In genomic region chr3:126358038-126358815, GRCh38 we compare ENCODE assay signal across 9 cellular contexts. TPM values are rescaled to one million over a fixed set of nuclear protein-coding genes. Genes with fewer than 3 reads are reported as not detected.
A peak's percentile ranks its signal among the peaks of the same experiment; 100 is the strongest.
DNase-seq lines count a peak whose midpoint lies in the region; ATAC-seq and TF ChIP-seq lines count a peak whose summit lies in the region.
"Had no signal": no experiment of that assay in that cellular context is flagged by ENCODE, and none has a peak within 500 bp of the region (broad histone marks: within the 10 kb centered on the region; RNA-seq: fewer than 3 reads in every experiment).

No MANE protein-coding gene starts in this region.

- peak; percentile 81 for DNase-seq in H9
- DNase-seq in NT2/D1 (ENCODE audit: low read depth, low spot score), result peak; percentile 20
- DNase-seq in endodermal cell, result peak; percentile 91
- no peak for DNase-seq in GF-D8 (lab: John Stamatoyannopoulos, UW)

- no peaks in the 10 kb centered on the region for H3K79me2 ChIP-seq in H9 (ENCODE audit: insufficient read depth, low read length)

- no peak overlapping the region for H3K18ac ChIP-seq in H9 (ENCODE audit: insufficient read length, low read depth, low read length)

- no peak overlapping the region for H2BK20ac ChIP-seq in H9 (ENCODE audit: low read depth, low read length, poor library complexity, severe bottlenecking)

- H3K14ac ChIP-seq in H9 (ENCODE audit: insufficient read depth, low read length), result no peak overlapping the region

- peaks cover 4% of the 10 kb centered on the region; the same call in 1 of the 2 replicates for H3K4me1 ChIP-seq in H9 (ENCODE audit: insufficient read depth, low read length)
- peaks cover 19% of the 10 kb centered on the region for H3K4me1 ChIP-seq in NT2/D1 (ENCODE audit: insufficient read depth, insufficient read length)
- H3K4me1 ChIP-seq in endodermal cell (ENCODE audit: control insufficient read depth, insufficient read depth, low read length), result peaks cover 8% of the 10 kb centered on the region
- peaks cover 21% of the 10 kb centered on the region for H3K4me1 ChIP-seq in neuron (ENCODE audit: insufficient read depth, low read length)

- H4K91ac ChIP-seq in H9 (ENCODE audit: insufficient read length, low read depth, low read length), result no peak overlapping the region

- H3K27me3 Mint-ChIP-seq in H9 (ENCODE audit: low read depth) (peaks cover 31% of the 10 kb centered on the region), endodermal cell (ENCODE audit: insufficient read depth) (peaks cover 14% of the 10 kb centered on the region)

- H3K9me3 ChIP-seq in H9 (ENCODE audit: control insufficient read depth, low read depth, low read length) (no peaks in the 10 kb centered on the region), NT2/D1 (ENCODE audit: insufficient read depth, low read length) (peaks cover 11% of the 10 kb centered on the region), endodermal cell (ENCODE audit: control insufficient read depth, low read length) (no peaks in the 10 kb centered on the region), neuron (ENCODE audit: low read length) (peaks cover 4% of the 10 kb centered on the region)

- ATAC-seq in GM19467 (IDR thresholded peaks at IDR 0.05; ENCODE audit: unreplicated experiment) (no peak), HG03039 (IDR thresholded peaks at IDR 0.05; ENCODE audit: unreplicated experiment) (no peak), HG02588 (IDR thresholded peaks at IDR 0.05; ENCODE audit: unreplicated experiment) (no peak)

- H3K23me2 ChIP-seq in H9 (ENCODE audit: insufficient read length, low read depth, low read length, poor library complexity, severe bottlenecking), result peaks cover 10% of the 10 kb centered on the region

- no peak overlapping the region for H2BK120ac ChIP-seq in H9 (ENCODE audit: low read depth, low read length, poor library complexity, severe bottlenecking)

- H3K27me3 ChIP-seq in H9 (ENCODE audit: insufficient read depth, low read length), result no peaks in the 10 kb centered on the region; the same call in 1 of the 2 replicates
- H3K27me3 ChIP-seq in NT2/D1 (ENCODE audit: insufficient read depth, insufficient read length), result peaks cover 27% of the 10 kb centered on the region
- peaks cover 8% of the 10 kb centered on the region for H3K27me3 ChIP-seq in endodermal cell (ENCODE audit: control insufficient read depth, insufficient read depth, low read length, poor library complexity, severe bottlenecking)
- peaks cover 27% of the 10 kb centered on the region for H3K27me3 ChIP-seq in neuron (ENCODE audit: insufficient read depth, low read length)

- H3K4me3 Mint-ChIP-seq in H9 (peak overlapping the region; percentile 71 to 84), endodermal cell (peak overlapping the region; percentile 81)

- H3K9me3 Mint-ChIP-seq in H9 (no peaks in the 10 kb centered on the region), endodermal cell (no peaks in the 10 kb centered on the region)

- H3K4ac ChIP-seq in H9 (ENCODE audit: low read depth, low read length), result no peak overlapping the region

- peaks cover 32 to 39% of the 10 kb centered on the region in 2 experiments for H3K4me1 Mint-ChIP-seq in H9
- H3K4me1 Mint-ChIP-seq in endodermal cell, result peaks cover 20% of the 10 kb centered on the region

- TF ChIP-seq CTCF in H9 (conservative IDR thresholded peaks at IDR 0.05) (no peak), endodermal cell (conservative IDR thresholded peaks at IDR 0.05) (no peak)

- H4K20me1 ChIP-seq in H9 (ENCODE audit: control insufficient read depth, insufficient read depth, insufficient read length), result no peaks in the 10 kb centered on the region

- no peak overlapping the region for H3T11ph ChIP-seq in H9 (ENCODE audit: low read length)

- H3K23ac ChIP-seq in H9 (ENCODE audit: insufficient read length, low read depth, low read length), result no peak overlapping the region

- H3K4me2 ChIP-seq in H9 (ENCODE audit: insufficient read depth, insufficient read length, low read length), result peak overlapping the region; percentile 79

- H3K36me3 Mint-ChIP-seq in H9 (ENCODE audit: insufficient read depth in 1 of 3, low read depth in 3 of 3) (no peaks in the 10 kb centered on the region), endodermal cell (ENCODE audit: low read depth) (no peaks in the 10 kb centered on the region)

- H2BK15ac ChIP-seq in H9 (ENCODE audit: low read depth, low read length), result no peak overlapping the region

- H3K4me3 ChIP-seq in NT2/D1 (ENCODE audit: insufficient read length, low read depth) (peak overlapping the region; percentile 66), endodermal cell (ENCODE audit: low read length) (peak overlapping the region; percentile 83), neuron (ENCODE audit: low read length) (peak overlapping the region; percentile 59)

- no peak overlapping the region for H2BK5ac ChIP-seq in H9 (ENCODE audit: insufficient read length, low read length)

- H3K27ac ChIP-seq in H9 (ENCODE audit: insufficient read length, low read depth, low read length), result no peak overlapping the region
- H3K27ac ChIP-seq in endodermal cell (ENCODE audit: low read depth, low read length), result no peak overlapping the region

- no peak overlapping the region for H2BK12ac ChIP-seq in H9 (ENCODE audit: insufficient read length, low read depth, low read length)

- H3K9ac ChIP-seq in H9 (ENCODE audit: extremely low read depth, insufficient read length, low read length) (no peak overlapping the region), NT2/D1 (ENCODE audit: insufficient read length, low read depth) (peak overlapping the region; percentile 58), endodermal cell (ENCODE audit: extremely low read depth, low read length, poor library complexity, severe bottlenecking) (no peak overlapping the region)

- no peak overlapping the region for H4K5ac ChIP-seq in H9 (ENCODE audit: insufficient read length, low read depth, low read length)

- H3K27ac Mint-ChIP-seq in H9 (peak overlapping the region in 1 of 3 experiments; percentile 87; a peak in 1 of 7 replicates), endodermal cell (peak overlapping the region; percentile 97)

- H3K36me3 ChIP-seq in NT2/D1 (ENCODE audit: insufficient read depth, insufficient read length, low read length) (no peaks in the 10 kb centered on the region), endodermal cell (ENCODE audit: control insufficient read depth, insufficient read depth, low read length) (no peaks in the 10 kb centered on the region), neuron (ENCODE audit: insufficient read depth, low read length) (no peaks in the 10 kb centered on the region)

- no peak overlapping the region for H2AK5ac ChIP-seq in H9 (ENCODE audit: insufficient read length, low read length)

- H3K56ac ChIP-seq in H9 (ENCODE audit: insufficient read length, low read depth, low read length), result no peak overlapping the region

- no CpG with 5 or more reads among the region's 11 CpGs for WGBS in H9 (ENCODE audit: extremely low coverage, insufficient read length, low lambda C conversion rate)
- 8 to 9% methylated on average over 6 to 11 of the region's 11 CpGs for WGBS in endodermal cell (ENCODE audit: insufficient coverage in 1 of 2, insufficient read length in 1 of 2), 2 experiments

- no peak overlapping the region for H4K8ac ChIP-seq in H9 (replicated peaks; ENCODE audit: insufficient read length, low read depth, low read length)

- no peaks in the 10 kb centered on the region for H3K79me1 ChIP-seq in H9 (ENCODE audit: insufficient read depth, low read depth, low read length, poor library complexity, severe bottlenecking)

- no peak overlapping the region for H2AFZ ChIP-seq in H9 (ENCODE audit: low read length)
- peak overlapping the region; percentile 82 for H2AFZ ChIP-seq in neuron (ENCODE audit: low read depth, low read length)

RNA-seq across cellular contexts. Expression of gene KLF15, which starts 1.0 kb away (rescaled TPM):
- total RNA-seq in H9 (2021), result 10.8 and 11.4 TPM in 2 replicates
- 10 to 100 TPM; 20.7 to 31.1 TPM for total RNA-seq in endodermal cell
- polyA plus RNA-seq in endodermal cell (2013, experiment 1 of 2), result 7.3 TPM
- 5.6 TPM for polyA plus RNA-seq in endodermal cell (2013, experiment 2 of 2)

RNA-seq across cellular contexts. Expression of gene CFAP100, which starts 36.5 kb away (rescaled TPM):
- 0.26 and 0.44 TPM in 2 replicates for total RNA-seq in H9 (2021)
- total RNA-seq in endodermal cell, result under 1 TPM; 0.44 to 0.66 TPM
- 2.6 TPM for polyA plus RNA-seq in endodermal cell (2013, experiment 1 of 2)
- 1.6 TPM for polyA plus RNA-seq in endodermal cell (2013, experiment 2 of 2)
- total RNA-seq: renal cortical epithelial cell had no signal
